In genomic region chr1:89081005-89081404, GRCh38 we compare ENCODE assay signal across 1 cellular context.
TF ChIP-seq lines count a peak whose summit lies in the region.

No MANE protein-coding gene starts in this region.

TF ChIP-seq in GM12878, 131 proteins besides CTCF, POLR2A, EP300 and RAD21:
- TF ChIP-seq BCL11A (IDR thresholded peaks at IDR 0.05; ENCODE audit: low read depth, low read length), result 0 out of 2 replicates have a peak, but pooled peaks have one; percentile 16
- TF ChIP-seq JUNB (IDR thresholded peaks at IDR 0.05), result 0 out of 2 replicates have a peak, but pooled peaks have one; percentile 19
- no peak for TF ChIP-seq ASH2L (IDR thresholded peaks at IDR 0.05; ENCODE audit: borderline replicate concordance, low read depth)
- TF ChIP-seq IKZF1 (conservative IDR thresholded peaks at IDR 0.05), result peak; percentile 37
- no peak for TF ChIP-seq ESRRA (IDR thresholded peaks at IDR 0.05; ENCODE audit: low read length)
- no peak for TF ChIP-seq RB1 (IDR thresholded peaks at IDR 0.05; ENCODE audit: borderline replicate concordance)
- peak; percentile 17 to 18; a peak in 1 of 4 replicates for TF ChIP-seq IKZF2 (IDR thresholded peaks at IDR 0.05)
- no peak for TF ChIP-seq MTA2 (IDR thresholded peaks at IDR 0.05; ENCODE audit: low read depth)
- no peak for TF ChIP-seq BHLHE40 (IDR thresholded peaks at IDR 0.05; ENCODE audit: borderline replicate concordance in 1 of 2, low read depth in 2 of 2, low read length in 1 of 2)
- TF ChIP-seq CHD1 (IDR thresholded peaks at IDR 0.05; ENCODE audit: low read depth, low read length), result no peak
- TF ChIP-seq ATF7 (IDR thresholded peaks at IDR 0.05; ENCODE audit: low read depth), result no peak
- TF ChIP-seq RELB (IDR thresholded peaks at IDR 0.05; ENCODE audit: low read depth), result peak; percentile 18; the same call in 1 of the 2 replicates
- TF ChIP-seq NBN (IDR thresholded peaks at IDR 0.05), result no peak
- no peak for TF ChIP-seq TCF12 (IDR thresholded peaks at IDR 0.05; ENCODE audit: low read depth, low read length)
- 0 out of 2 replicates have a peak, but pooled peaks have one; percentile 36 for TF ChIP-seq MEF2A (IDR thresholded peaks at IDR 0.05; ENCODE audit: insufficient read depth, low read depth, low read length)
- 0 out of 4 replicates have a peak, but pooled peaks of 1 of the 2 experiments have one; percentile 18 for TF ChIP-seq ETV6 (conservative IDR thresholded peaks at IDR 0.05 in 1 of 2, IDR thresholded peaks at IDR 0.05 in 1 of 2; ENCODE audit: borderline replicate concordance in 1 of 2, low read depth in 1 of 2)
- TF ChIP-seq EZH2 (IDR thresholded peaks at IDR 0.05; ENCODE audit: borderline replicate concordance, control insufficient read depth, low read depth, low read length), result no peak
- no peak for TF ChIP-seq SIN3A (IDR thresholded peaks at IDR 0.05; ENCODE audit: low read depth, low read length)
- TF ChIP-seq STAT3 (IDR thresholded peaks at IDR 0.05; ENCODE audit: low read depth, low read length), result no peak
- TF ChIP-seq CHD4 (IDR thresholded peaks at IDR 0.05), result no peak
- TF ChIP-seq RELA (IDR thresholded peaks at IDR 0.05; ENCODE audit: borderline replicate concordance, partially characterized antibody), result no peak
- 0 out of 2 replicates have a peak, but pooled peaks have one; percentile 38 for TF ChIP-seq IRF4 (IDR thresholded peaks at IDR 0.05; ENCODE audit: low read depth, low read length)
- TF ChIP-seq SPI1 (IDR thresholded peaks at IDR 0.05; ENCODE audit: borderline replicate concordance, insufficient read depth, low read depth, low read length), result peak; percentile 80; the same call in 1 of the 2 replicates
- TF ChIP-seq, protein P1, sequence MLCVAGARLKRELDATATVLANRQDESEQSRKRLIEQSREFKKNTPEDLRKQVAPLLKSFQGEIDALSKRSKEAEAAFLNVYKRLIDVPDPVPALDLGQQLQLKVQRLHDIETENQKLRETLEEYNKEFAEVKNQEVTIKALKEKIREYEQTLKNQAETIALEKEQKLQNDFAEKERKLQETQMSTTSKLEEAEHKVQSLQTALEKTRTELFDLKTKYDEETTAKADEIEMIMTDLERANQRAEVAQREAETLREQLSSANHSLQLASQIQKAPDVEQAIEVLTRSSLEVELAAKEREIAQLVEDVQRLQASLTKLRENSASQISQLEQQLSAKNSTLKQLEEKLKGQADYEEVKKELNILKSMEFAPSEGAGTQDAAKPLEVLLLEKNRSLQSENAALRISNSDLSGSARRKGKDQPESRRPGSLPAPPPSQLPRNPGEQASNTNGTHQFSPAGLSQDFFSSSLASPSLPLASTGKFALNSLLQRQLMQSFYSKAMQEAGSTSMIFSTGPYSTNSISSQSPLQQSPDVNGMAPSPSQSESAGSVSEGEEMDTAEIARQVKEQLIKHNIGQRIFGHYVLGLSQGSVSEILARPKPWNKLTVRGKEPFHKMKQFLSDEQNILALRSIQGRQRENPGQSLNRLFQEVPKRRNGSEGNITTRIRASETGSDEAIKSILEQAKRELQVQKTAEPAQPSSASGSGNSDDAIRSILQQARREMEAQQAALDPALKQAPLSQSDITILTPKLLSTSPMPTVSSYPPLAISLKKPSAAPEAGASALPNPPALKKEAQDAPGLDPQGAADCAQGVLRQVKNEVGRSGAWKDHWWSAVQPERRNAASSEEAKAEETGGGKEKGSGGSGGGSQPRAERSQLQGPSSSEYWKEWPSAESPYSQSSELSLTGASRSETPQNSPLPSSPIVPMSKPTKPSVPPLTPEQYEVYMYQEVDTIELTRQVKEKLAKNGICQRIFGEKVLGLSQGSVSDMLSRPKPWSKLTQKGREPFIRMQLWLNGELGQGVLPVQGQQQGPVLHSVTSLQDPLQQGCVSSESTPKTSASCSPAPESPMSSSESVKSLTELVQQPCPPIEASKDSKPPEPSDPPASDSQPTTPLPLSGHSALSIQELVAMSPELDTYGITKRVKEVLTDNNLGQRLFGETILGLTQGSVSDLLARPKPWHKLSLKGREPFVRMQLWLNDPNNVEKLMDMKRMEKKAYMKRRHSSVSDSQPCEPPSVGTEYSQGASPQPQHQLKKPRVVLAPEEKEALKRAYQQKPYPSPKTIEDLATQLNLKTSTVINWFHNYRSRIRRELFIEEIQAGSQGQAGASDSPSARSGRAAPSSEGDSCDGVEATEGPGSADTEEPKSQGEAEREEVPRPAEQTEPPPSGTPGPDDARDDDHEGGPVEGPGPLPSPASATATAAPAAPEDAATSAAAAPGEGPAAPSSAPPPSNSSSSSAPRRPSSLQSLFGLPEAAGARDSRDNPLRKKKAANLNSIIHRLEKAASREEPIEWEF (IDR thresholded peaks at IDR 0.05; ENCODE audit: insufficient replicate concordance, low read depth, low read length), result no peak
- peak; percentile 61 for TF ChIP-seq DPF2 (IDR thresholded peaks at IDR 0.05)
- TF ChIP-seq SUZ12 (IDR thresholded peaks at IDR 0.05; ENCODE audit: unreplicated experiment), result no peak
- TF ChIP-seq, protein P2, sequence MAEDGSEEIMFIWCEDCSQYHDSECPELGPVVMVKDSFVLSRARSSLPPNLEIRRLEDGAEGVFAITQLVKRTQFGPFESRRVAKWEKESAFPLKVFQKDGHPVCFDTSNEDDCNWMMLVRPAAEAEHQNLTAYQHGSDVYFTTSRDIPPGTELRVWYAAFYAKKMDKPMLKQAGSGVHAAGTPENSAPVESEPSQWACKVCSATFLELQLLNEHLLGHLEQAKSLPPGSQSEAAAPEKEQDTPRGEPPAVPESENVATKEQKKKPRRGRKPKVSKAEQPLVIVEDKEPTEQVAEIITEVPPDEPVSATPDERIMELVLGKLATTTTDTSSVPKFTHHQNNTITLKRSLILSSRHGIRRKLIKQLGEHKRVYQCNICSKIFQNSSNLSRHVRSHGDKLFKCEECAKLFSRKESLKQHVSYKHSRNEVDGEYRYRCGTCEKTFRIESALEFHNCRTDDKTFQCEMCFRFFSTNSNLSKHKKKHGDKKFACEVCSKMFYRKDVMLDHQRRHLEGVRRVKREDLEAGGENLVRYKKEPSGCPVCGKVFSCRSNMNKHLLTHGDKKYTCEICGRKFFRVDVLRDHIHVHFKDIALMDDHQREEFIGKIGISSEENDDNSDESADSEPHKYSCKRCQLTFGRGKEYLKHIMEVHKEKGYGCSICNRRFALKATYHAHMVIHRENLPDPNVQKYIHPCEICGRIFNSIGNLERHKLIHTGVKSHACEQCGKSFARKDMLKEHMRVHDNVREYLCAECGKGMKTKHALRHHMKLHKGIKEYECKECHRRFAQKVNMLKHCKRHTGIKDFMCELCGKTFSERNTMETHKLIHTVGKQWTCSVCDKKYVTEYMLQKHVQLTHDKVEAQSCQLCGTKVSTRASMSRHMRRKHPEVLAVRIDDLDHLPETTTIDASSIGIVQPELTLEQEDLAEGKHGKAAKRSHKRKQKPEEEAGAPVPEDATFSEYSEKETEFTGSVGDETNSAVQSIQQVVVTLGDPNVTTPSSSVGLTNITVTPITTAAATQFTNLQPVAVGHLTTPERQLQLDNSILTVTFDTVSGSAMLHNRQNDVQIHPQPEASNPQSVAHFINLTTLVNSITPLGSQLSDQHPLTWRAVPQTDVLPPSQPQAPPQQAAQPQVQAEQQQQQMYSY (CRISPR knock-in tag; IDR thresholded peaks at IDR 0.05), result no peak
- no peak for TF ChIP-seq ZNF24 (IDR thresholded peaks at IDR 0.05)
- TF ChIP-seq NR2C2 (IDR thresholded peaks at IDR 0.05; ENCODE audit: borderline replicate concordance, control insufficient read depth, insufficient read length, low read depth), result no peak
- TF ChIP-seq, protein P3, sequence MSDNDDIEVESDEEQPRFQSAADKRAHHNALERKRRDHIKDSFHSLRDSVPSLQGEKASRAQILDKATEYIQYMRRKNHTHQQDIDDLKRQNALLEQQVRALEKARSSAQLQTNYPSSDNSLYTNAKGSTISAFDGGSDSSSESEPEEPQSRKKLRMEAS (IDR thresholded peaks at IDR 0.05; ENCODE audit: low read depth, low read length), result no peak
- TF ChIP-seq HSF1 (IDR thresholded peaks at IDR 0.05; ENCODE audit: low read depth, low read length), result no peak
